ENCODE assay signal across 11 cellular contexts in genomic region chr13:75960538-75960994, GRCh38.
DNase-seq lines count a peak whose midpoint lies in the region; ATAC-seq and TF ChIP-seq lines count a peak whose summit lies in the region.
"Had no signal": no experiment of that assay in that cellular context is flagged by ENCODE, and none has a peak within 500 bp of the region (broad histone marks: within the 10 kb centered on the region; RNA-seq: fewer than 3 reads in every experiment).

No MANE protein-coding gene starts in this region.

- in situ Hi-C loops in GM13976 (cut with MboI; ENCODE audit: low sequenced_read_pairs, unreplicated experiment): no loop called here

- peak; percentile 88 for ATAC-seq in GM19397 (IDR thresholded peaks at IDR 0.05; ENCODE audit: unreplicated experiment)
- ATAC-seq in HG02759 (IDR thresholded peaks at IDR 0.05; ENCODE audit: unreplicated experiment): peak; percentile 96
- peak; percentile 87 for ATAC-seq in HG03439 (IDR thresholded peaks at IDR 0.05; ENCODE audit: unreplicated experiment)

- peak; percentile 40 for DNase-seq in GM13976 (ENCODE audit: low spot score)
- DNase-seq in KG1 (lab: John Stamatoyannopoulos, UW): no peak
- DNase-seq in DMS79 (lab: John Stamatoyannopoulos, UW): no peak
- DNase-seq in NCI-H2227 (lab: John Stamatoyannopoulos, UW; ENCODE audit: unreplicated experiment): no peak
- DNase-seq in dermis blood vessel endothelial cell: no peak
- DNase-seq: activated CD8-positive, alpha-beta memory T cell treated with anti-CD3 and anti-CD28 coated beads for 24 hours; activated naive CD8-positive, alpha-beta T cell treated with anti-CD3 and anti-CD28 coated beads, Interleukin-2, amount 10 ng/mL, durations not matched to agents 7 days and 5 days; stimulated activated CD4-positive, alpha-beta T cell treated with anti-CD3 and anti-CD28 coated beads, Interleukin-12 subunit alpha, Interleukin-12 subunit beta, amount 100 ng/mL, for 4 hours had no signal

- TF ChIP-seq CTCF in GM13976 (IDR thresholded peaks at IDR 0.05; ENCODE audit: borderline replicate concordance, control extremely low read depth, extremely low read depth, insufficient read depth, missing control alignments): no peak
